9 cellular contexts compared by ENCODE assay signal in the genomic region with DNA sequence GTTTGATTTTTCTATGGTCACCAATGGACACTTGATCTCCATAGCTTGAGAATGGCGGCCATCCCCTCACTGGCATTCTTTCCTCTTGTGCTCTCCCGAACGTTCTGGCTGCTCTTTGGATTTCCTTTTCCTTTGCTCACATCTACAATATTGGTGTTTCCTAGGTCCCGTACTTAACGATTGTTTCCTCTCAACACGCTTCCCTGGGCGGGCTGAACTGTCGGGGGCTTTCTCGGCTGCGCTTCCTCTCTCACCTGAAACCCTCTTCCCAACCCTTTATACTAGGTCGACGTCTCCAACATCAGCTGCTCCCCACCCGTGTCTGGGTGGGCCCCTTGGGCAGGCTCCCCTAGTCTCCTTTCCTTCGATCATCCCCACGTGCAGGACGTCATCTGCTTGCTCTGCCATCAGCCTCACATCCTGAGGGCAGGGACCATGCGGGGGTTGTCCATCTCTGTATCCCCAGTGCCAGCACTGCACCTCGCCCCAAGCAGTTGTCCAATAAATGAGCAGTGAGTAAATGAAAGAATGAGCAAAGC. TPM values are rescaled to one million over a fixed set of nuclear protein-coding genes. Genes with fewer than 3 reads are reported as not detected.
DNase-seq lines count a peak whose midpoint lies in the region; ATAC-seq, FAIRE-seq and TF ChIP-seq lines count a peak whose summit lies in the region.
"Had no signal": no experiment of that assay in that cellular context is flagged by ENCODE, and none has a peak within 500 bp of the region (broad histone marks: within the 10 kb centered on the region; RNA-seq: fewer than 3 reads in every experiment).

No MANE protein-coding gene starts in this region.

- H3K4me1 Mint-ChIP-seq in natural killer cell treated with Interleukin-12 subunit alpha and Interleukin-12 subunit beta and Interleukin-15 and Interleukin-18, amount 100 ng/mL, for 72 hours (ENCODE audit: low read depth in 2 of 2), result peaks cover 30 to 46% of the 10 kb centered on the region in 2 donors

- H3K27me3 ChIP-seq in HUES64 (ENCODE audit: insufficient read depth, low read length), result no peaks in the 10 kb centered on the region
- no peaks in the 10 kb centered on the region for H3K27me3 ChIP-seq in colonic mucosa

- H3K9me3 Mint-ChIP-seq in natural killer cell treated with Interleukin-12 subunit alpha and Interleukin-12 subunit beta and Interleukin-15 and Interleukin-18, amount 100 ng/mL, for 72 hours, result no peaks in the 10 kb centered on the region

- no peak for ATAC-seq in natural killer cell treated with Interleukin-12 subunit alpha and Interleukin-12 subunit beta and Interleukin-15 and Interleukin-18, amount 100 ng/mL, for 72 hours

- no peaks in the 10 kb centered on the region for H3K9me3 ChIP-seq in ES-I3 (ENCODE audit: control insufficient read depth, insufficient read depth, low read length)
- H3K9me3 ChIP-seq in HUES64 (ENCODE audit: insufficient read depth, low read depth, low read length), result no peaks in the 10 kb centered on the region; the same call in 1 of the 2 replicates
- H3K9me3 ChIP-seq in colonic mucosa, result no peaks in the 10 kb centered on the region

- H3K9ac ChIP-seq in ES-I3 (ENCODE audit: low read depth, low read length), result peak overlapping the region; percentile 88
- H3K9ac ChIP-seq in HUES64 (ENCODE audit: low read depth, low read length), result peak overlapping the region; percentile 90
- H3K9ac ChIP-seq in colonic mucosa (ENCODE audit: low read depth in 2 of 2, low read length in 2 of 2), result peak overlapping the region; percentile 63 to 91

- peak overlapping the region; percentile 100 for H3K4me3 ChIP-seq in HUES64 (ENCODE audit: low read length)
- peak overlapping the region; percentile 93 for H3K4me3 ChIP-seq in colonic mucosa

- peak overlapping the region; percentile 81 to 82 for H3K27ac Mint-ChIP-seq in natural killer cell treated with Interleukin-12 subunit alpha and Interleukin-12 subunit beta and Interleukin-15 and Interleukin-18, amount 100 ng/mL, for 72 hours

- H3K4me3 Mint-ChIP-seq in natural killer cell treated with Interleukin-12 subunit alpha and Interleukin-12 subunit beta and Interleukin-15 and Interleukin-18, amount 100 ng/mL, for 72 hours, result peak overlapping the region; percentile 91

- no peaks in the 10 kb centered on the region for H3K4me1 ChIP-seq in ES-I3 (ENCODE audit: insufficient read depth, low read length)
- no peaks in the 10 kb centered on the region for H3K4me1 ChIP-seq in HUES64 (ENCODE audit: insufficient read depth, low read length)
- H3K4me1 ChIP-seq in colonic mucosa, result no peaks in the 10 kb centered on the region

- no peak for FAIRE-seq in RCC 7860 (lab: Jason Lieb, UNC)

- peak overlapping the region; percentile 79 for H3K27ac ChIP-seq in HUES64 (ENCODE audit: low read depth, low read length)
- peak overlapping the region; percentile 70 for H3K27ac ChIP-seq in colonic mucosa

- H3K27me3 Mint-ChIP-seq in natural killer cell treated with Interleukin-12 subunit alpha and Interleukin-12 subunit beta and Interleukin-15 and Interleukin-18, amount 100 ng/mL, for 72 hours, result peaks cover 7 to 9% of the 10 kb centered on the region in 2 donors

- WGBS in HUES64, result 69% methylated on average over 18 of the region's 18 CpGs

- peaks cover 5% of the 10 kb centered on the region for H3K36me3 Mint-ChIP-seq in natural killer cell treated with Interleukin-12 subunit alpha and Interleukin-12 subunit beta and Interleukin-15 and Interleukin-18, amount 100 ng/mL, for 72 hours

- DNase-seq in colonic mucosa (no peak), COLO829 (ENCODE audit: low spot score) (no peak), RCC 7860 (ENCODE audit: low spot score) (no peak), HK-2 (ENCODE audit: unreplicated experiment) (no peak), NOMO-1 treated with DMSO at 0.1 percent for 48 hours (lab: John Stamatoyannopoulos, UW; ENCODE audit: unreplicated experiment) (no peak)
- DNase-seq in natural killer cell treated with Interleukin-12 subunit alpha and Interleukin-12 subunit beta and Interleukin-15 and Interleukin-18, amount 100 ng/mL, for 72 hours (ENCODE audit: low spot score), result no peak

- intact Hi-C loops in colonic mucosa (cut with DNase I), result no loop called here

- no peak for TF ChIP-seq CTCF in colonic mucosa (IDR thresholded peaks at IDR 0.05)

- H3K36me3 ChIP-seq in ES-I3 (ENCODE audit: insufficient read depth, low read length) (no peaks in the 10 kb centered on the region), HUES64 (ENCODE audit: insufficient read depth, low read length) (no peaks in the 10 kb centered on the region), colonic mucosa (no peaks in the 10 kb centered on the region)

RNA-seq across cellular contexts. Expression of a gene that starts 0.6 kb away (rescaled TPM):
- polyA plus RNA-seq in HUES64 (2013, experiment 1 of 2), result 12.2 TPM
- polyA plus RNA-seq in HUES64 (2013, experiment 2 of 2), result 13.2 TPM
- 10 to 100 TPM; 22.6 to 32.3 TPM for total RNA-seq in colonic mucosa
- 10 to 100 TPM; 38.8 to 76.0 TPM for total RNA-seq in natural killer cell treated with Interleukin-12 subunit alpha and Interleukin-12 subunit beta and Interleukin-15 and Interleukin-18, amount 100 ng/mL, for 72 hours

RNA-seq across cellular contexts. Expression of a gene that starts 34.7 kb away (rescaled TPM):
- polyA plus RNA-seq in HUES64 (2013, experiment 1 of 2), result 1.6 TPM
- 1.4 TPM for polyA plus RNA-seq in HUES64 (2013, experiment 2 of 2)
- 1 to 10 TPM in 1 of 2 donors, not detected in 1; 3.2 TPM for total RNA-seq in colonic mucosa
- 1 to 10 TPM; 2.7 to 4.2 TPM for total RNA-seq in natural killer cell treated with Interleukin-12 subunit alpha and Interleukin-12 subunit beta and Interleukin-15 and Interleukin-18, amount 100 ng/mL, for 72 hours
- total RNA-seq: M059J had no signal
